17 cellular contexts compared by ENCODE assay signal in the genomic region with DNA sequence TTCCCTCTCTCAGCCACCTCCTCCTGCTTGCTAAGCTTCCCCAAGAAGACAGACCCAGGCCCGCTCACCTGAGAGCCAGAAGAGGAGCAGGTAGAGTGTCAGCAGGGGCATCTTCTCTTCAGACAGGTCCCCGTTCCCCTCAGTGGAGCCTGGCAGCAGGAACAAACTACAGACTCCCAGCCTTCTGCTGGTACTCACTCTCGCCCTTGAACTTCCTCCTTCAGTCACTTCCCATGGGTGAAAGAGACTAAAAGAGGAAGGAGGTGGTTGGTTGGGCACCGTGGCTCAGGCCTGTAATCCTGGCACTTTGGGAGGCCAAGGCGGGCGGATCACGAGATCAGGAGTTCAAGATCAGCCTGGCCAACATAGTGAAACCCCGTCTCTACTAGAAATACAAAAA. TPM values are rescaled to one million over a fixed set of nuclear protein-coding genes. Genes with fewer than 3 reads are reported as not detected.
DNase-seq lines count a peak whose midpoint lies in the region; ATAC-seq and TF ChIP-seq lines count a peak whose summit lies in the region.
"Had no signal": no experiment of that assay in that cellular context is flagged by ENCODE, and none has a peak within 500 bp of the region (broad histone marks: within the 10 kb centered on the region; RNA-seq: fewer than 3 reads in every experiment).

TSS of gene CD300LF (minus strand) at position 168 of the 400 bp plus-strand sequence. CDS start at position 111, 57 bp downstream.

- H3K14ac ChIP-seq in trophoblast cell (ENCODE audit: low read length): no peak within 1 kb of the TSS

- DNase-seq in SKM-1 treated with dmso at 0.1 percent for 144 hours (lab: John Stamatoyannopoulos, UW; ENCODE audit: unreplicated experiment): peak; percentile 95
- peak in 1 of 2 donors; percentile 11 for DNase-seq in heart right ventricle
- peak; percentile 6 to 15 for DNase-seq in trophoblast cell
- no peak for DNase-seq in ACHN
- DNase-seq in stimulated activated CD4-positive, alpha-beta T cell treated with anti-CD3 and anti-CD28 coated beads, Interleukin-2, amount 100 ng/mL, for 48 hours: no peak
- DNase-seq: activated CD4-positive, CD25-positive, alpha-beta regulatory T cell treated with anti-CD3 and anti-CD28 coated beads, Interleukin-2, amount 50 U/mL, for 72 hours; activated T-cell treated with anti-CD3 and anti-CD28 coated beads, Interleukin-2, amount 50 U/mL, for 1 hour; CD8-positive, alpha-beta T cell; endodermal cell; NCI-H1105; NCI-H526 treated with DMSO at 0.1 percent for 48 hours had no signal

- H4K91ac ChIP-seq in trophoblast cell (ENCODE audit: low read depth, low read length): no peak within 1 kb of the TSS

- no peak within 1 kb of the TSS for H2BK5ac ChIP-seq in trophoblast cell (ENCODE audit: low read depth, low read length, poor library complexity)

- H4K8ac ChIP-seq in trophoblast cell (ENCODE audit: low read depth, low read length): no peak within 1 kb of the TSS

- no peak within 1 kb of the TSS for H2BK12ac ChIP-seq in trophoblast cell (ENCODE audit: low read length)

- in situ Hi-C loops in ACHN (cut with HindIII; ENCODE audit: low pct_ligation_motif_present, low pct_unique_long_range_greater_than_20kb, low sequenced_read_pairs): no loop called here

- intact Hi-C loops in heart right ventricle (cut with DNase I): no loop called here

- no peak within 1 kb of the TSS for H2AK5ac ChIP-seq in trophoblast cell (ENCODE audit: low read length)

- no peak within 1 kb of the TSS for H3K23ac ChIP-seq in trophoblast cell (ENCODE audit: low read length)

- no peak within 1 kb of the TSS for H4K12ac ChIP-seq in trophoblast cell (ENCODE audit: low read depth, low read length)

- H3K27ac ChIP-seq in heart right ventricle (peak within 1 kb of the TSS in 1 of 10 donors; percentile 82), trophoblast cell (ENCODE audit: low read depth, low read length) (no peak within 1 kb of the TSS)
- H3K27ac ChIP-seq: ascending aorta had no signal

- H2AFZ ChIP-seq in trophoblast cell (ENCODE audit: insufficient read depth, low read length, poor library complexity): no peak within 1 kb of the TSS

- peaks cover 0 to 44% (median 28%) of the 10 kb centered on the region in 7 donors for H3K27me3 ChIP-seq in heart right ventricle
- H3K27me3 ChIP-seq in trophoblast cell (ENCODE audit: insufficient read depth, low read length): no peaks in the 10 kb centered on the region
- H3K27me3 ChIP-seq: ascending aorta had no signal

- 78 to 79% methylated on average over 8 of the region's 8 CpGs for WGBS in heart right ventricle, 2 donors
- no CpG with 5 or more reads among the region's 8 CpGs for WGBS in trophoblast cell (ENCODE audit: extremely low coverage, insufficient coverage, insufficient read length)

- H3K27me3 Mint-ChIP-seq in IgD-negative memory B cell: no peaks in the 10 kb centered on the region

- H3K4me3 ChIP-seq in heart right ventricle (peak within 1 kb of the TSS in 5 of 10 donors; percentile 11 to 53 (median 17)), trophoblast cell (ENCODE audit: low read depth, low read length) (no peak within 1 kb of the TSS)
- H3K4me3 ChIP-seq: ascending aorta had no signal

- H3K36me3 ChIP-seq in heart right ventricle: no peaks in the 10 kb centered on the region
- H3K36me3 ChIP-seq in trophoblast cell (ENCODE audit: control insufficient read depth in 1 of 2, insufficient read depth in 2 of 2, low read length in 2 of 2): no peaks in the 10 kb centered on the region
- H3K36me3 ChIP-seq: ascending aorta had no signal

- ATAC-seq in heart right ventricle (peak in 6 of 8 donors; percentile 47 to 76 (median 71)), HG03378 (IDR thresholded peaks at IDR 0.05; ENCODE audit: unreplicated experiment) (no peak), GM18909 (IDR thresholded peaks at IDR 0.05; ENCODE audit: poor library complexity, unreplicated experiment) (no peak)
- ATAC-seq: CD8-positive, alpha-beta T cell had no signal

- H3K27ac Mint-ChIP-seq in IgD-negative memory B cell: peak within 1 kb of the TSS in 1 of 3 donors; percentile 70
- H3K27ac Mint-ChIP-seq: CD8-positive, alpha-beta T cell; endodermal cell had no signal

- H3K9me3 ChIP-seq in heart right ventricle (no peaks in the 10 kb centered on the region), trophoblast cell (ENCODE audit: insufficient read depth, low read depth, low read length) (no peaks in the 10 kb centered on the region)
- H3K9me3 ChIP-seq: ascending aorta had no signal

- H3K79me1 ChIP-seq in trophoblast cell (ENCODE audit: low read length): no peaks in the 10 kb centered on the region

- peak within 1 kb of the TSS in 3 of 4 donors; percentile 30 to 89 (median 48) for H3K4me3 Mint-ChIP-seq in IgD-negative memory B cell
- H3K4me3 Mint-ChIP-seq: CD8-positive, alpha-beta T cell; endodermal cell had no signal

- H3K18ac ChIP-seq in trophoblast cell (ENCODE audit: low read length): no peak within 1 kb of the TSS

- H3K4me1 Mint-ChIP-seq in IgD-negative memory B cell: peaks cover 14 to 19% (median 15%) of the 10 kb centered on the region in 3 donors
- H3K4me1 Mint-ChIP-seq: endodermal cell had no signal

- no peak within 1 kb of the TSS for H2BK120ac ChIP-seq in trophoblast cell (ENCODE audit: insufficient read depth, low read length, poor library complexity)

- H3K9ac ChIP-seq in trophoblast cell (ENCODE audit: low read length): no peak within 1 kb of the TSS

- no peak within 1 kb of the TSS for H3K4me2 ChIP-seq in trophoblast cell (ENCODE audit: low read length)

- no peaks in the 10 kb centered on the region for H3K9me3 Mint-ChIP-seq in IgD-negative memory B cell
- H3K9me3 Mint-ChIP-seq: CD8-positive, alpha-beta T cell; endodermal cell had no signal

- no peaks in the 10 kb centered on the region for H3K79me2 ChIP-seq in trophoblast cell (ENCODE audit: control insufficient read depth, insufficient read depth, low read length, poor library complexity)

- H3K4ac ChIP-seq in trophoblast cell (ENCODE audit: low read depth, low read length): no peak within 1 kb of the TSS

- no peaks in the 10 kb centered on the region for H3K36me3 Mint-ChIP-seq in IgD-negative memory B cell
- H3K36me3 Mint-ChIP-seq: CD8-positive, alpha-beta T cell had no signal

- no peak for TF ChIP-seq CTCF in heart right ventricle (IDR thresholded peaks at IDR 0.05)

- peaks cover 0 to 14% (median 0%) of the 10 kb centered on the region in 9 donors for H3K4me1 ChIP-seq in heart right ventricle
- H3K4me1 ChIP-seq in trophoblast cell (ENCODE audit: control insufficient read depth in 1 of 2, insufficient read depth in 2 of 2, low read length in 2 of 2): no peaks in the 10 kb centered on the region
- H3K4me1 ChIP-seq: ascending aorta had no signal

RNA-seq across cellular contexts. Expression of gene CD300LF, which starts in this region (rescaled TPM):
- polyA plus RNA-seq in IgD-negative memory B cell (not detected), heart right ventricle (under 1 TPM; 0.15 to 0.36 TPM)
- total RNA-seq in heart right ventricle: 1 to 10 TPM in 1 of 10 donors, under 1 TPM in 6, not detected in 3; 0.13 to 4.5 (median 0.34) TPM
- polyA plus RNA-seq in trophoblast cell (2013): not detected in 2 replicates
- total RNA-seq: ascending aorta; CD8-positive, alpha-beta T cell; endodermal cell; lung microvascular endothelial cell; renal cortical epithelial cell had no signal

Comparison
In these comparisons a context has a peak if more than half of its experiments do, and no peak if none do; other contexts are left out.
1. DNase-seq: peak in SKM-1 treated with dmso at 0.1 percent for 144 hours (single experiment) and trophoblast cell (2 of 2); none in ACHN (single experiment) and stimulated activated CD4-positive, alpha-beta T cell treated with anti-CD3 and anti-CD28 coated beads, Interleukin-2, amount 100 ng/mL, for 48 hours (0 of 2).
2. ATAC-seq: peak in heart right ventricle (6 of 8); none in HG03378 (single experiment) and GM18909 (single experiment).